In genomic region chr15:68517285-68517711, GRCh38 we compare ENCODE assay signal across 14 cellular contexts.
DNase-seq lines count a peak whose midpoint lies in the region; ATAC-seq and TF ChIP-seq lines count a peak whose summit lies in the region.
"Had no signal": no experiment of that assay in that cellular context is flagged by ENCODE, and none has a peak within 500 bp of the region (broad histone marks: within the 10 kb centered on the region; RNA-seq: fewer than 3 reads in every experiment).

No MANE protein-coding gene starts in this region.

- no peak overlapping the region for H3K9ac ChIP-seq in smooth muscle cell (ENCODE audit: low read depth)

- peaks cover 0 to 19% of the 10 kb centered on the region in 2 donors for H3K4me1 ChIP-seq in right atrium auricular region
- H3K4me1 ChIP-seq in smooth muscle cell (ENCODE audit: low read depth): peaks cover 14% of the 10 kb centered on the region

- DNase-seq in EH (ENCODE audit: low read depth): peak; percentile 92
- DNase-seq in astrocyte of the cerebellum (ENCODE audit: low read depth): no peak
- DNase-seq in right atrium auricular region (ENCODE audit: low spot score): no peak
- DNase-seq in smooth muscle cell (lab: John Stamatoyannopoulos, UW; ENCODE audit: unreplicated experiment): no peak
- DNase-seq in NCI-H2107 (lab: John Stamatoyannopoulos, UW): no peak
- DNase-seq: activated CD4-positive, alpha-beta T cell treated with anti-CD3 and anti-CD28 coated beads for 4 hours; CD4-positive, alpha-beta memory T cell; KG1; naive thymus-derived CD4-positive, alpha-beta T cell; NCI-H2029 treated with DMSO at 0.1 percent for 48 hours; NK-92 treated with Interleukin-12 subunit alpha and Interleukin-12 subunit beta, amount 100 ng/mL, for 24 hours had no signal

- H3K4me3 ChIP-seq in astrocyte of the cerebellum (ENCODE audit: low read depth, low read length): no peak overlapping the region
- no peak overlapping the region for H3K4me3 ChIP-seq in right atrium auricular region
- no peak overlapping the region for H3K4me3 ChIP-seq in smooth muscle cell

- ATAC-seq in GM21619 (IDR thresholded peaks at IDR 0.05; ENCODE audit: unreplicated experiment) (no peak), HG02938 (IDR thresholded peaks at IDR 0.05; ENCODE audit: unreplicated experiment) (no peak), GM21360 (IDR thresholded peaks at IDR 0.05; ENCODE audit: unreplicated experiment) (no peak)
- ATAC-seq: naive thymus-derived CD4-positive, alpha-beta T cell had no signal

- peak overlapping the region; percentile 59 to 71 for H3K27ac ChIP-seq in right atrium auricular region
- peak overlapping the region; percentile 37 for H3K27ac ChIP-seq in smooth muscle cell (ENCODE audit: low read depth)

- no peaks in the 10 kb centered on the region for H3K79me2 ChIP-seq in smooth muscle cell (ENCODE audit: low read depth)

- H3K9me3 ChIP-seq in right atrium auricular region (peaks cover 0 to 12% of the 10 kb centered on the region in 2 donors), smooth muscle cell (replicated peaks; ENCODE audit: low read depth) (no peaks in the 10 kb centered on the region)

- H3K36me3 ChIP-seq in right atrium auricular region: no peaks in the 10 kb centered on the region
- H3K36me3 ChIP-seq in smooth muscle cell (ENCODE audit: low read depth): no peaks in the 10 kb centered on the region

- H3F3A ChIP-seq in smooth muscle cell (ENCODE audit: low read depth): peaks cover 3% of the 10 kb centered on the region

- H2AFZ ChIP-seq in smooth muscle cell (ENCODE audit: low read depth): peak overlapping the region; percentile 73

- H4K20me1 ChIP-seq in smooth muscle cell (ENCODE audit: low read depth): no peaks in the 10 kb centered on the region

- TF ChIP-seq CTCF in astrocyte of the cerebellum (IDR thresholded peaks at IDR 0.05; ENCODE audit: low read depth, low read length, missing control alignments) (peak; percentile 43), right atrium auricular region (IDR thresholded peaks at IDR 0.05) (peak; percentile 27 to 54), smooth muscle cell (IDR thresholded peaks at IDR 0.05; ENCODE audit: borderline replicate concordance, insufficient read depth, poor library complexity, severe bottlenecking) (no peak)

- H3K27me3 ChIP-seq in right atrium auricular region (no peaks in the 10 kb centered on the region), smooth muscle cell (ENCODE audit: low read depth) (no peaks in the 10 kb centered on the region)

- in situ Hi-C loops in astrocyte of the cerebellum (cut with HindIII; ENCODE audit: low sequenced_read_pairs): no loop called here

- WGBS in smooth muscle cell (ENCODE audit: low lambda C conversion rate): 61% methylated on average over 5 of the region's 5 CpGs

- peak overlapping the region; percentile 37 for H3K4me2 ChIP-seq in smooth muscle cell
